17 cellular contexts compared by ENCODE assay signal in the genomic region with DNA sequence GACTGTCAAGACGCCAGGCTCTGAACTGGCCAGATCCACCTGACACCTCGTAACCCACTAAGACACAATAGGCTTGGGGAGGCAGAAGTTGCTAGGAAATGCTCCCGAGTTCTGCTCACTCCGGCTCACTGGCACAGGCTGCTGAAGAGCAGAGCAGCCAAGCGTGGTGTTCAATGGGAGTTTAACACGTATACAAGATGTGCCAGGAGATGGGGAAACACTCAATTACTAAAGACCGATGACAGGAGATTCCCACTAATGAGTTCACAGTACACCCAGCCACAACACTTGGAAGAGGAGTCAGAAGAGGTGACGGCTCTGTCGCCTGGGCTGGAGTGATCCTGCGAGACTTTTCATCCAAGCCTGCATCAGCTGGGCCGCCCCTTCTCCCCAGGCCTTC.
DNase-seq lines count a peak whose midpoint lies in the region; TF ChIP-seq lines count a peak whose summit lies in the region.
"Had no signal": no experiment of that assay in that cellular context is flagged by ENCODE, and none has a peak within 500 bp of the region (broad histone marks: within the 10 kb centered on the region; RNA-seq: fewer than 3 reads in every experiment).

No MANE protein-coding gene starts in this region.

- H3K4me3 ChIP-seq in epithelial cell of proximal tubule (ENCODE audit: low read depth, low read length) (no peak overlapping the region), neural cell (ENCODE audit: low read length) (no peak overlapping the region), A673 (ENCODE audit: low read depth, low read length, poor library complexity, severe bottlenecking) (no peak overlapping the region)
- H3K4me3 ChIP-seq: BLaER1, GM12878 had no signal

- DNase-seq in AG08395 (ENCODE audit: low spot score) (peak; percentile 39), Caki2 (ENCODE audit: low read depth) (peak; percentile 23), epithelial cell of proximal tubule (ENCODE audit: low read depth) (peak; percentile 90), A673 (ENCODE audit: low spot score) (no peak), CD14-positive monocyte (ENCODE audit: low spot score) (no peak)
- no peak for DNase-seq in activated CD4-positive, alpha-beta T cell treated with anti-CD3 and anti-CD28 coated beads, Interleukin-2, amount 10 ng/mL, durations not matched to agents 24 days and 14 days
- DNase-seq: DMS153, H9, Kasumi-1, NCI-H1436 treated with DMSO at 0.1 percent for 48 hours, NCI-H2081 treated with DMSO at 0.1 percent for 48 hours, NCI-H446, NCI-H774, SHP77 treated with DMSO at 0.1 percent for 48 hours had no signal

- no peak overlapping the region for H3K4me2 ChIP-seq in neural cell (ENCODE audit: low read length)
- H3K4me2 ChIP-seq: BLaER1 had no signal

- no peaks in the 10 kb centered on the region for H3K4me1 ChIP-seq in A673 (ENCODE audit: insufficient read depth, low read length, poor library complexity, severe bottlenecking)

- H3K27me3 ChIP-seq in neural cell (ENCODE audit: insufficient read depth, low read depth, low read length): no peaks in the 10 kb centered on the region
- no peaks in the 10 kb centered on the region for H3K27me3 ChIP-seq in A673 (replicated peaks; ENCODE audit: insufficient read depth, low read depth, low read length, poor library complexity)
- H3K27me3 ChIP-seq: BLaER1 had no signal

- POLR2A ChIA-PET in A673 (lab: Charles Lee; ENCODE audit: low non-redundant PET): no interaction called here

- in situ Hi-C loops in Caki2 (cut with HindIII; ENCODE audit: low pct_unique_long_range_greater_than_20kb, low sequenced_read_pairs): no loop called here

- no peaks in the 10 kb centered on the region for H3K36me3 Mint-ChIP-seq in activated CD4-positive, alpha-beta T cell treated with anti-CD3 and anti-CD28 coated beads, Interleukin-2, amount 10 ng/mL, durations not matched to agents 24 days and 14 days (ENCODE audit: low read depth)
- no peaks in the 10 kb centered on the region for H3K36me3 Mint-ChIP-seq in CD14-positive monocyte

- no peak for TF ChIP-seq CTCF in epithelial cell of proximal tubule (conservative IDR thresholded peaks at IDR 0.05; ENCODE audit: low read depth, low read length)
- no peak for TF ChIP-seq CTCF in neural cell (IDR thresholded peaks at IDR 0.05; ENCODE audit: poor library complexity, severe bottlenecking)
- no peak for TF ChIP-seq CTCF in A673 (conservative IDR thresholded peaks at IDR 0.05; ENCODE audit: low read depth, low read length)
- TF ChIP-seq CTCF in CD14-positive monocyte (IDR thresholded peaks at IDR 0.05): no peak

- no TSS peak for BruUV-seq in A673 (replicated peaks; lab: Mats Ljungman, UMichigan)

- H3K79me2 ChIP-seq in neural cell (replicated peaks; ENCODE audit: insufficient read depth, low read length): no peaks in the 10 kb centered on the region

- TF ChIP-seq EP300 in neural cell (conservative IDR thresholded peaks at IDR 0.05; ENCODE audit: poor library complexity, severe bottlenecking): no peak

- intact Hi-C loops in activated CD4-positive, alpha-beta T cell treated with anti-CD3 and anti-CD28 coated beads, Interleukin-2, amount 10 ng/mL, durations not matched to agents 24 days and 14 days (cut with micrococcal nuclease): no loop called here
- intact Hi-C loops in A673 (cut with micrococcal nuclease; ENCODE audit: unreplicated experiment) (no loop called here), CD14-positive monocyte (cut with micrococcal nuclease) (no loop called here)

- H3K9me3 Mint-ChIP-seq in activated CD4-positive, alpha-beta T cell treated with anti-CD3 and anti-CD28 coated beads, Interleukin-2, amount 10 ng/mL, durations not matched to agents 24 days and 14 days: peaks cover 4% of the 10 kb centered on the region
- H3K9me3 Mint-ChIP-seq in CD14-positive monocyte: peaks cover 6 to 27% (median 9%) of the 10 kb centered on the region in 7 donors

- no peak overlapping the region for H2AFZ ChIP-seq in neural cell (ENCODE audit: low read depth, low read length)

- H3K9ac ChIP-seq in neural cell (ENCODE audit: low read length): no peak overlapping the region
- H3K9ac ChIP-seq: BLaER1 had no signal

- CTCF ChIA-PET in A673 (lab: Charles Lee): no interaction called here

- no peak overlapping the region for H3K4me3 Mint-ChIP-seq in activated CD4-positive, alpha-beta T cell treated with anti-CD3 and anti-CD28 coated beads, Interleukin-2, amount 10 ng/mL, durations not matched to agents 24 days and 14 days
- H3K4me3 Mint-ChIP-seq in CD14-positive monocyte: no peak overlapping the region
- H3K4me3 Mint-ChIP-seq: H9 had no signal

- H3K4me1 Mint-ChIP-seq in activated CD4-positive, alpha-beta T cell treated with anti-CD3 and anti-CD28 coated beads, Interleukin-2, amount 10 ng/mL, durations not matched to agents 24 days and 14 days: no peaks in the 10 kb centered on the region
- H3K4me1 Mint-ChIP-seq in CD14-positive monocyte: no peaks in the 10 kb centered on the region

- no peaks in the 10 kb centered on the region for H3K36me3 ChIP-seq in neural cell (ENCODE audit: insufficient read depth, low read length)
- H3K36me3 ChIP-seq in A673 (ENCODE audit: insufficient read depth, low read length, poor library complexity, severe bottlenecking): no peaks in the 10 kb centered on the region
- H3K36me3 ChIP-seq: BLaER1 had no signal

- H3K9me2 ChIP-seq in neural cell (ENCODE audit: insufficient read depth, low read length): no peaks in the 10 kb centered on the region

- no peaks in the 10 kb centered on the region for H3K9me3 ChIP-seq in neural cell (ENCODE audit: low read length)
- H3K9me3 ChIP-seq in A673 (ENCODE audit: low read depth, low read length, poor library complexity, severe bottlenecking): no peaks in the 10 kb centered on the region

- no peaks in the 10 kb centered on the region for H3K27me3 Mint-ChIP-seq in activated CD4-positive, alpha-beta T cell treated with anti-CD3 and anti-CD28 coated beads, Interleukin-2, amount 10 ng/mL, durations not matched to agents 24 days and 14 days
- peaks cover 0 to 5% (median 3%) of the 10 kb centered on the region in 3 donors for H3K27me3 Mint-ChIP-seq in CD14-positive monocyte (ENCODE audit: low read depth in 3 of 3)

- H4K20me1 ChIP-seq in neural cell (ENCODE audit: insufficient read depth): no peaks in the 10 kb centered on the region
- H4K20me1 ChIP-seq: BLaER1 had no signal

- no peaks in the 10 kb centered on the region for H3F3A ChIP-seq in neural cell (ENCODE audit: insufficient read depth, low read length, poor library complexity, severe bottlenecking)

- H3K27ac ChIP-seq in neural cell (ENCODE audit: low read length): no peak overlapping the region
- no peak overlapping the region for H3K27ac ChIP-seq in A673 (ENCODE audit: low read depth, low read length, poor library complexity, severe bottlenecking)
- H3K27ac ChIP-seq: BLaER1 had no signal

- H3K27ac Mint-ChIP-seq in activated CD4-positive, alpha-beta T cell treated with anti-CD3 and anti-CD28 coated beads, Interleukin-2, amount 10 ng/mL, durations not matched to agents 24 days and 14 days: no peak overlapping the region
- H3K27ac Mint-ChIP-seq in CD14-positive monocyte: peak overlapping the region in 1 of 7 donors; percentile 36
- H3K27ac Mint-ChIP-seq: H9 had no signal

- no peak for TF ChIP-seq RAD21 in neural cell (conservative IDR thresholded peaks at IDR 0.05)

TF ChIP-seq in neural cell, 6 proteins besides CTCF, POLR2A, EP300 and RAD21:
- TF ChIP-seq SMC3 (conservative IDR thresholded peaks at IDR 0.05; ENCODE audit: poor library complexity) (no peak), POLR2AphosphoS5 (IDR thresholded peaks at IDR 0.05) (peak; percentile 32)
- TF ChIP-seq, protein P1, sequence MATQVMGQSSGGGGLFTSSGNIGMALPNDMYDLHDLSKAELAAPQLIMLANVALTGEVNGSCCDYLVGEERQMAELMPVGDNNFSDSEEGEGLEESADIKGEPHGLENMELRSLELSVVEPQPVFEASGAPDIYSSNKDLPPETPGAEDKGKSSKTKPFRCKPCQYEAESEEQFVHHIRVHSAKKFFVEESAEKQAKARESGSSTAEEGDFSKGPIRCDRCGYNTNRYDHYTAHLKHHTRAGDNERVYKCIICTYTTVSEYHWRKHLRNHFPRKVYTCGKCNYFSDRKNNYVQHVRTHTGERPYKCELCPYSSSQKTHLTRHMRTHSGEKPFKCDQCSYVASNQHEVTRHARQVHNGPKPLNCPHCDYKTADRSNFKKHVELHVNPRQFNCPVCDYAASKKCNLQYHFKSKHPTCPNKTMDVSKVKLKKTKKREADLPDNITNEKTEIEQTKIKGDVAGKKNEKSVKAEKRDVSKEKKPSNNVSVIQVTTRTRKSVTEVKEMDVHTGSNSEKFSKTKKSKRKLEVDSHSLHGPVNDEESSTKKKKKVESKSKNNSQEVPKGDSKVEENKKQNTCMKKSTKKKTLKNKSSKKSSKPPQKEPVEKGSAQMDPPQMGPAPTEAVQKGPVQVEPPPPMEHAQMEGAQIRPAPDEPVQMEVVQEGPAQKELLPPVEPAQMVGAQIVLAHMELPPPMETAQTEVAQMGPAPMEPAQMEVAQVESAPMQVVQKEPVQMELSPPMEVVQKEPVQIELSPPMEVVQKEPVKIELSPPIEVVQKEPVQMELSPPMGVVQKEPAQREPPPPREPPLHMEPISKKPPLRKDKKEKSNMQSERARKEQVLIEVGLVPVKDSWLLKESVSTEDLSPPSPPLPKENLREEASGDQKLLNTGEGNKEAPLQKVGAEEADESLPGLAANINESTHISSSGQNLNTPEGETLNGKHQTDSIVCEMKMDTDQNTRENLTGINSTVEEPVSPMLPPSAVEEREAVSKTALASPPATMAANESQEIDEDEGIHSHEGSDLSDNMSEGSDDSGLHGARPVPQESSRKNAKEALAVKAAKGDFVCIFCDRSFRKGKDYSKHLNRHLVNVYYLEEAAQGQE (IDR thresholded peaks at IDR 0.05; ENCODE audit: borderline replicate concordance): peak; percentile 30
TF ChIP-seq in neural cell: peak in this region for 2.

Comparison
In these comparisons a context has a peak if more than half of its experiments do, and no peak if none do; other contexts are left out.
1. DNase-seq: peak in AG08395 (single experiment), Caki2 (single experiment) and epithelial cell of proximal tubule (single experiment); none in activated CD4-positive, alpha-beta T cell treated with anti-CD3 and anti-CD28 coated beads, Interleukin-2, amount 10 ng/mL, durations not matched to agents 24 days and 14 days (single experiment), A673 (single experiment) and CD14-positive monocyte (single experiment).